In genomic region chr17:44308320-44308818, GRCh38 we compare ENCODE assay signal across 9 cellular contexts. TPM values are rescaled to one million over a fixed set of nuclear protein-coding genes. Genes with fewer than 3 reads are reported as not detected.
DNase-seq lines count a peak whose midpoint lies in the region; ATAC-seq and TF ChIP-seq lines count a peak whose summit lies in the region.
"Had no signal": no experiment of that assay in that cellular context is flagged by ENCODE, and none has a peak within 500 bp of the region (broad histone marks: within the 10 kb centered on the region; RNA-seq: fewer than 3 reads in every experiment).

Gene RUNDC3A, plus strand, starts transcription at chr17:44308601. Its CDS starts 232 bp downstream, at chr17:44308833.

- TF ChIP-seq POLR2A in ovary (IDR thresholded peaks at IDR 0.05) (no peak), GM18505 (IDR thresholded peaks at IDR 0.05; ENCODE audit: borderline replicate concordance, extremely low read depth, insufficient read depth, insufficient read length) (no peak)

- ATAC-seq in activated naive CD8-positive, alpha-beta T cell treated with anti-CD3 and anti-CD28 coated beads, Interleukin-2, amount 50 U/mL, for 24 hours, result peak; percentile 80
- ATAC-seq in GM18505 (IDR thresholded peaks at IDR 0.05; ENCODE audit: unreplicated experiment), result no peak

- 0 to 1% (median 1%) methylated on average over 26 to 39 of the region's 39 CpGs for WGBS in ovary, 3 donors

- H3K27ac Mint-ChIP-seq in activated naive CD8-positive, alpha-beta T cell treated with anti-CD3 and anti-CD28 coated beads, Interleukin-2, amount 50 U/mL, for 24 hours, result no peak within 1 kb of the TSS

- no peak for TF ChIP-seq CTCF in cardiac muscle cell (IDR thresholded peaks at IDR 0.05; ENCODE audit: low read depth, low read length)
- no peak for TF ChIP-seq CTCF in ovary (IDR thresholded peaks at IDR 0.05)

- no peaks in the 10 kb centered on the region for H3K36me3 Mint-ChIP-seq in activated naive CD8-positive, alpha-beta T cell treated with anti-CD3 and anti-CD28 coated beads, Interleukin-2, amount 50 U/mL, for 24 hours (ENCODE audit: low read depth)

- H3K4me3 Mint-ChIP-seq in activated naive CD8-positive, alpha-beta T cell treated with anti-CD3 and anti-CD28 coated beads, Interleukin-2, amount 50 U/mL, for 24 hours, result peak within 1 kb of the TSS; percentile 46

- H3K27me3 ChIP-seq in cardiac muscle cell, result peaks cover 15% of the 10 kb centered on the region
- no peaks in the 10 kb centered on the region for H3K27me3 ChIP-seq in ovary

- H3K4me1 Mint-ChIP-seq in activated naive CD8-positive, alpha-beta T cell treated with anti-CD3 and anti-CD28 coated beads, Interleukin-2, amount 50 U/mL, for 24 hours, result peaks cover 4% of the 10 kb centered on the region

- H3K4me1 ChIP-seq in cardiac muscle cell (ENCODE audit: low read depth) (peaks cover 7% of the 10 kb centered on the region), ovary (ENCODE audit: insufficient read depth) (peaks cover 6% of the 10 kb centered on the region)

- TF ChIP-seq EP300 in ovary (IDR thresholded peaks at IDR 0.05), result no peak

- H3K9me3 Mint-ChIP-seq in activated naive CD8-positive, alpha-beta T cell treated with anti-CD3 and anti-CD28 coated beads, Interleukin-2, amount 50 U/mL, for 24 hours, result no peaks in the 10 kb centered on the region

- H3K27ac ChIP-seq in cardiac muscle cell, result no peak within 1 kb of the TSS
- peak within 1 kb of the TSS; percentile 39 to 51 for H3K27ac ChIP-seq in ovary
- peak within 1 kb of the TSS; percentile 69 for H3K27ac ChIP-seq in temporal lobe (ENCODE audit: low read depth, low read length)
- H3K27ac ChIP-seq: epithelial cell of prostate had no signal

- peaks cover 36% of the 10 kb centered on the region for H3K27me3 Mint-ChIP-seq in activated naive CD8-positive, alpha-beta T cell treated with anti-CD3 and anti-CD28 coated beads, Interleukin-2, amount 50 U/mL, for 24 hours

- DNase-seq in ELR (ENCODE audit: low read depth) (peak; percentile 81), NCI-H1092 treated with DMSO at 0.1 percent for 48 hours (lab: John Stamatoyannopoulos, UW) (peak; percentile 87), SW480 (ENCODE audit: low spot score) (peak; percentile 74), cardiac muscle cell (ENCODE audit: low read depth in 1 of 2, low spot score in 1 of 2) (peak; percentile 88 to 94), ovary (peak; percentile 88 to 97 (median 94))
- DNase-seq in activated naive CD8-positive, alpha-beta T cell treated with anti-CD3 and anti-CD28 coated beads, Interleukin-2, amount 50 U/mL, for 24 hours, result peak; percentile 89

- intact Hi-C loops in ovary (cut with DNase I), result loop anchor here in 1 of 4 donors (5.0 kb wide), 1 partner anchor 86 kb away; no protein-coding TSS in a partner anchor

- H3K4me3 ChIP-seq in cardiac muscle cell (peak within 1 kb of the TSS; percentile 33), ovary (peak within 1 kb of the TSS; percentile 23)

- H3K36me3 ChIP-seq in cardiac muscle cell, result no peaks in the 10 kb centered on the region
- H3K36me3 ChIP-seq in ovary, result no peaks in the 10 kb centered on the region

- H3K9me3 ChIP-seq in cardiac muscle cell (ENCODE audit: low read depth), result no peaks in the 10 kb centered on the region
- no peaks in the 10 kb centered on the region for H3K9me3 ChIP-seq in ovary

RNA-seq across cellular contexts. Expression of gene RUNDC3A, which starts in this region (rescaled TPM):
- total RNA-seq in cardiac muscle cell, result 2.3 and 5.8 TPM in 2 replicates
- 0.99 and 1.9 TPM in 2 replicates for polyA plus RNA-seq in cardiac muscle cell
- 1 to 10 TPM in 3 of 7 donors, under 1 TPM in 4; 0.24 to 5.4 (median 0.69) TPM for total RNA-seq in ovary
- 1 to 10 TPM; 1.9 to 2.1 TPM for polyA plus RNA-seq in ovary
- 78.2 TPM for total RNA-seq in temporal lobe

Comparison
In these comparisons a context has a peak if more than half of its experiments do, and no peak if none do; other contexts are left out.
1. RNA of gene RUNDC3A (total RNA-seq): 78.2 TPM in temporal lobe (single experiment); 2.3 to 5.8 TPM in cardiac muscle cell and 0.24 to 5.4 TPM in ovary; every median in the first group is over 10 times any median in the second.
2. Peak in every context shown above with its lines, with median percentiles within 50 percentile points of each other: DNase-seq.